In the genomic region with DNA sequence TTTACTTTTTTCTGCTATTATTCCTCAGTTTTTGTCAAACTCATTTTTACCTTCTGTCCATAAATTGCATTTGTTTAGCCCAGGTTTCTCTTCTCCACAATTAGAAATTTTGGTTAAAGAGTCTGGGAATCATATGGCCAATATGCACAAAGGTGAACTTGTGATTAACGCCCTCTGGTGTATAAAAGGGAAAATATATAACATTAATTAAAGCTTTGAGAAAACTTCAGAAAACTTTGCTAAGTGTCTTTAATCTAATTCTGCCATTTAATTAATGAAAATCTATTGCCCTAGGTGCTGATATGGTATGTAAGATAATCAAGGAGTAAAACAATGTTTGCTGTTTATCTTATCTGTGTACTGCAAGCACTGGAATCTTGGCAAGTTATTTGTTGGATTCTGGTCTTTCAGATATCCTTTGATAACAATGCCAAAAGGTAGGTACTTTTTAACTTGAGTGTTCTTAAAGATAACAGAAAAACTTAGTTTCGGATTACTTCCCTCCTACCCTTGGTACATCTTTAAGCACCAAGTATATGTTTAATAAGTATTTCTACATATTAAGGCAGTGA, we compare ENCODE assay signal across 12 cellular contexts.
A peak's percentile ranks its signal among the peaks of the same experiment; 100 is the strongest.
DNase-seq lines count a peak whose midpoint lies in the region; ATAC-seq, FAIRE-seq and TF ChIP-seq lines count a peak whose summit lies in the region.
"Had no signal": no experiment of that assay in that cellular context is flagged by ENCODE, and none has a peak within 500 bp of the region (broad histone marks: within the 10 kb centered on the region; RNA-seq: fewer than 3 reads in every experiment).

No MANE protein-coding gene starts in this region.

- no peaks in the 10 kb centered on the region for H3K4me1 ChIP-seq in astrocyte (ENCODE audit: insufficient read depth, low read length)
- H3K4me1 ChIP-seq: Peyer's patch had no signal

- H3K27me3 ChIP-seq in astrocyte (ENCODE audit: insufficient read depth, low read length): no peaks in the 10 kb centered on the region
- H3K27me3 ChIP-seq: Peyer's patch had no signal

- H3K4me1 Mint-ChIP-seq in astrocyte (ENCODE audit: low read depth, unreplicated experiment): no peaks in the 10 kb centered on the region
- H3K4me1 Mint-ChIP-seq: activated naive CD8-positive, alpha-beta T cell treated with anti-CD3 and anti-CD28 coated beads, Interleukin-2, amount 50 U/mL, for 24 hours had no signal

- ATAC-seq in left lobe of liver (peak; percentile 65), GM21360 (IDR thresholded peaks at IDR 0.05; ENCODE audit: unreplicated experiment) (no peak)
- ATAC-seq: activated naive CD8-positive, alpha-beta T cell treated with anti-CD3 and anti-CD28 coated beads, Interleukin-2, amount 50 U/mL, for 24 hours had no signal

- no peak overlapping the region for H3K4me3 Mint-ChIP-seq in astrocyte (ENCODE audit: unreplicated experiment)
- H3K4me3 Mint-ChIP-seq: activated naive CD8-positive, alpha-beta T cell treated with anti-CD3 and anti-CD28 coated beads, Interleukin-2, amount 50 U/mL, for 24 hours had no signal

- no peaks in the 10 kb centered on the region for H3K9me3 ChIP-seq in astrocyte (ENCODE audit: insufficient read depth, low read depth, low read length)
- H3K9me3 ChIP-seq: Peyer's patch had no signal

- no peaks in the 10 kb centered on the region for H3K36me3 ChIP-seq in astrocyte (ENCODE audit: insufficient read depth, low read length)
- H3K36me3 ChIP-seq: Peyer's patch had no signal

- H3K79me2 ChIP-seq in astrocyte (ENCODE audit: insufficient read depth, low read length): no peaks in the 10 kb centered on the region

- H3K4me3 ChIP-seq in astrocyte (ENCODE audit: insufficient read depth, low read depth, low read length): no peak overlapping the region
- H3K4me3 ChIP-seq: Peyer's patch had no signal

- peaks cover 4% of the 10 kb centered on the region for H3K9me3 Mint-ChIP-seq in astrocyte (ENCODE audit: unreplicated experiment)

- H3K27ac ChIP-seq in C4-2B: no peak overlapping the region
- H3K27ac ChIP-seq in astrocyte (ENCODE audit: low read depth, low read length): no peak overlapping the region
- H3K27ac ChIP-seq: Peyer's patch had no signal

- no peak overlapping the region for H3K27ac Mint-ChIP-seq in astrocyte (ENCODE audit: unreplicated experiment)
- H3K27ac Mint-ChIP-seq: activated naive CD8-positive, alpha-beta T cell treated with anti-CD3 and anti-CD28 coated beads, Interleukin-2, amount 50 U/mL, for 24 hours had no signal

- DNase-seq in HT-29 (ENCODE audit: low spot score): peak; percentile 51
- DNase-seq in astrocyte (ENCODE audit: low read depth): no peak
- no peak for DNase-seq in left lobe of liver (ENCODE audit: low spot score)
- no peak for DNase-seq in NK-92 treated with Interleukin-12 subunit alpha and Interleukin-12 subunit beta, amount 100 ng/mL, for 24 hours (lab: John Stamatoyannopoulos, UW)
- no peak for DNase-seq in T-helper 1 cell
- no peak for DNase-seq in NCI-H2107 (lab: John Stamatoyannopoulos, UW)
- DNase-seq: activated CD4-positive, alpha-beta T cell treated with anti-CD3 and anti-CD28 coated beads for 48 hours; activated naive CD8-positive, alpha-beta T cell treated with anti-CD3 and anti-CD28 coated beads, Interleukin-2, amount 50 U/mL, for 24 hours; KG1; Peyer's patch had no signal

- no peaks in the 10 kb centered on the region for H3K27me3 Mint-ChIP-seq in astrocyte (ENCODE audit: low read depth, unreplicated experiment)
- H3K27me3 Mint-ChIP-seq: activated naive CD8-positive, alpha-beta T cell treated with anti-CD3 and anti-CD28 coated beads, Interleukin-2, amount 50 U/mL, for 24 hours had no signal

- no peaks in the 10 kb centered on the region for H4K20me1 ChIP-seq in astrocyte (ENCODE audit: insufficient read depth, low read length)

- H2AFZ ChIP-seq in astrocyte (ENCODE audit: low read depth, low read length): no peak overlapping the region

- no peak overlapping the region for H3K4me2 ChIP-seq in astrocyte (ENCODE audit: low read length)

- H3K9ac ChIP-seq in astrocyte (ENCODE audit: low read length): no peak overlapping the region

- H3K36me3 Mint-ChIP-seq in astrocyte (ENCODE audit: low read depth, unreplicated experiment): no peaks in the 10 kb centered on the region

- TF ChIP-seq CTCF in C4-2B (conservative IDR thresholded peaks at IDR 0.05) (peak; percentile 48), astrocyte (IDR thresholded peaks at IDR 0.05; ENCODE audit: insufficient read depth, low read depth, low read length) (peak; percentile 36)

- FAIRE-seq in astrocyte (lab: Jason Lieb, UNC): no peak
